ENCODE assay signal across 9 cellular contexts in genomic region chr11:96014234-96014633, GRCh38.
A peak's percentile ranks its signal among the peaks of the same experiment; 100 is the strongest.
DNase-seq lines count a peak whose midpoint lies in the region; ATAC-seq and TF ChIP-seq lines count a peak whose summit lies in the region.
"Had no signal": no experiment of that assay in that cellular context is flagged by ENCODE, and none has a peak within 500 bp of the region (broad histone marks: within the 10 kb centered on the region; RNA-seq: fewer than 3 reads in every experiment).

No MANE protein-coding gene starts in this region.

- 21 to 26% methylated on average over 3 of the region's 3 CpGs for WGBS in GM23248 (ENCODE audit: low coverage in 1 of 2, low lambda C conversion rate in 2 of 2, missing lambda C conversion rate in 2 of 2), 2 experiments

- no peaks in the 10 kb centered on the region for H3K36me3 Mint-ChIP-seq in CD4-positive, CD25-positive, alpha-beta regulatory T cell
- H3K36me3 Mint-ChIP-seq in stimulated activated memory B cell treated with anti-CD40 and anti-IgM and Interleukin-4, amounts not matched to agents 10 μg/mL and 1 μg/mL and 100 μg/mL, for 72 hours = no peaks in the 10 kb centered on the region

- peak overlapping the region; percentile 23 to 69 (median 63) for H3K4me3 Mint-ChIP-seq in CD4-positive, CD25-positive, alpha-beta regulatory T cell
- H3K4me3 Mint-ChIP-seq in stimulated activated memory B cell treated with anti-CD40 and anti-IgM and Interleukin-4, amounts not matched to agents 10 μg/mL and 1 μg/mL and 100 μg/mL, for 72 hours = no peak overlapping the region

- H3K79me2 ChIP-seq in GM23248 (ENCODE audit: insufficient read depth) = peaks cover 71% of the 10 kb centered on the region

- no peaks in the 10 kb centered on the region for H3K27me3 ChIP-seq in CD4-positive, CD25-positive, alpha-beta regulatory T cell (ENCODE audit: control insufficient read depth, insufficient read depth, low read length)
- H3K27me3 ChIP-seq in GM23248 (replicated peaks; ENCODE audit: insufficient read depth) (no peaks in the 10 kb centered on the region), MG63 (no peaks in the 10 kb centered on the region)
- H3K27me3 ChIP-seq: upper lobe of left lung had no signal

- no peaks in the 10 kb centered on the region for H3K9me2 ChIP-seq in GM23248 (ENCODE audit: insufficient read depth)

- no peaks in the 10 kb centered on the region for H3K9me3 ChIP-seq in CD4-positive, CD25-positive, alpha-beta regulatory T cell (ENCODE audit: control insufficient read depth in 2 of 2, low read length in 2 of 2)
- H3K9me3 ChIP-seq in GM23248 (ENCODE audit: low read depth) = no peaks in the 10 kb centered on the region
- H3K9me3 ChIP-seq in MG63 = no peaks in the 10 kb centered on the region
- H3K9me3 ChIP-seq: upper lobe of left lung had no signal

- H3K4me1 Mint-ChIP-seq in CD4-positive, CD25-positive, alpha-beta regulatory T cell = peaks cover 32 to 62% (median 50%) of the 10 kb centered on the region in 4 donors
- peaks cover 44% of the 10 kb centered on the region for H3K4me1 Mint-ChIP-seq in stimulated activated memory B cell treated with anti-CD40 and anti-IgM and Interleukin-4, amounts not matched to agents 10 μg/mL and 1 μg/mL and 100 μg/mL, for 72 hours

- H3K36me3 ChIP-seq in CD4-positive, CD25-positive, alpha-beta regulatory T cell (ENCODE audit: control insufficient read depth, insufficient read depth, low read length) = no peaks in the 10 kb centered on the region
- H3K36me3 ChIP-seq in GM23248 (ENCODE audit: low read depth) (no peaks in the 10 kb centered on the region; the same call in 1 of the 2 replicates), MG63 (no peaks in the 10 kb centered on the region)
- H3K36me3 ChIP-seq: upper lobe of left lung had no signal

- peak overlapping the region; percentile 54 for H3K27ac ChIP-seq in CD4-positive, CD25-positive, alpha-beta regulatory T cell (ENCODE audit: insufficient read depth, low read length, poor library complexity, severe bottlenecking)
- peak overlapping the region; percentile 24; the same call in 1 of the 2 replicates for H3K27ac ChIP-seq in GM23248

- peak overlapping the region; percentile 55 for H3K4me2 ChIP-seq in GM23248 (ENCODE audit: unreplicated experiment)

- peak; percentile 9 to 64 (median 37) for DNase-seq in CD4-positive, CD25-positive, alpha-beta regulatory T cell
- DNase-seq in GM23248 (peak; percentile 82), SIG-M5 (lab: John Stamatoyannopoulos, UW) (peak; percentile 22), choroid plexus epithelial cell (ENCODE audit: low read depth) (peak; percentile 71), UCSD-AML1 (lab: John Stamatoyannopoulos, UW; ENCODE audit: unreplicated experiment) (no peak), MG63 (no peak)

- H2AFZ ChIP-seq in GM23248 = no peak overlapping the region

- H3K4me1 ChIP-seq in CD4-positive, CD25-positive, alpha-beta regulatory T cell (ENCODE audit: control insufficient read depth, insufficient read depth, low read length, poor library complexity, severe bottlenecking) = peaks cover 50% of the 10 kb centered on the region
- peaks cover 31% of the 10 kb centered on the region for H3K4me1 ChIP-seq in GM23248 (ENCODE audit: insufficient read depth)

- no peaks in the 10 kb centered on the region for H3K27me3 Mint-ChIP-seq in CD4-positive, CD25-positive, alpha-beta regulatory T cell
- no peaks in the 10 kb centered on the region for H3K27me3 Mint-ChIP-seq in stimulated activated memory B cell treated with anti-CD40 and anti-IgM and Interleukin-4, amounts not matched to agents 10 μg/mL and 1 μg/mL and 100 μg/mL, for 72 hours

- H3K9me3 Mint-ChIP-seq in CD4-positive, CD25-positive, alpha-beta regulatory T cell = no peaks in the 10 kb centered on the region
- H3K9me3 Mint-ChIP-seq in stimulated activated memory B cell treated with anti-CD40 and anti-IgM and Interleukin-4, amounts not matched to agents 10 μg/mL and 1 μg/mL and 100 μg/mL, for 72 hours = no peaks in the 10 kb centered on the region

- peak overlapping the region; percentile 81 to 96 (median 93) for H3K27ac Mint-ChIP-seq in CD4-positive, CD25-positive, alpha-beta regulatory T cell
- peak overlapping the region; percentile 85 for H3K27ac Mint-ChIP-seq in stimulated activated memory B cell treated with anti-CD40 and anti-IgM and Interleukin-4, amounts not matched to agents 10 μg/mL and 1 μg/mL and 100 μg/mL, for 72 hours

- no peak overlapping the region for H3K9ac ChIP-seq in GM23248

- peak; percentile 43 to 47 for ATAC-seq in CD4-positive, CD25-positive, alpha-beta regulatory T cell (ENCODE audit: low read depth in 2 of 2)
- ATAC-seq in stimulated activated memory B cell treated with anti-CD40 and anti-IgM and Interleukin-4, amounts not matched to agents 10 μg/mL and 1 μg/mL and 100 μg/mL, for 72 hours = peak; percentile 40
- ATAC-seq in HG02840 (IDR thresholded peaks at IDR 0.05; ENCODE audit: low FRiP score, unreplicated experiment) = no peak

- H3K4me3 ChIP-seq in CD4-positive, CD25-positive, alpha-beta regulatory T cell (ENCODE audit: low read depth, low read length) = peak overlapping the region; percentile 68
- H3K4me3 ChIP-seq in GM23248 (no peak overlapping the region), choroid plexus epithelial cell (ENCODE audit: low read depth, low read length) (no peak overlapping the region), MG63 (no peak overlapping the region)
- H3K4me3 ChIP-seq: upper lobe of left lung had no signal

- H3F3A ChIP-seq in GM23248 (ENCODE audit: insufficient read depth) = peaks cover 13% of the 10 kb centered on the region

- no peak for TF ChIP-seq CTCF in choroid plexus epithelial cell (conservative IDR thresholded peaks at IDR 0.05; ENCODE audit: low read depth, low read length)

- no peaks in the 10 kb centered on the region for H4K20me1 ChIP-seq in GM23248 (ENCODE audit: insufficient read depth)

- in situ Hi-C loops in GM23248 (cut with MboI) = no loop called here

Comparison
In these comparisons a context has a peak if more than half of its experiments do, and no peak if none do; other contexts are left out.
1. DNase-seq: peak in CD4-positive, CD25-positive, alpha-beta regulatory T cell (3 of 3), GM23248 (single experiment), SIG-M5 (single experiment) and choroid plexus epithelial cell (single experiment); none in UCSD-AML1 (single experiment) and MG63 (single experiment).